21 cellular contexts compared by ENCODE assay signal in genomic region chr9:120405860-120406259, GRCh38.
DNase-seq lines count a peak whose midpoint lies in the region; ATAC-seq, FAIRE-seq and TF ChIP-seq lines count a peak whose summit lies in the region.
"Had no signal": no experiment of that assay in that cellular context is flagged by ENCODE, and none has a peak within 500 bp of the region (broad histone marks: within the 10 kb centered on the region; RNA-seq: fewer than 3 reads in every experiment).

No MANE protein-coding gene starts in this region.

- H3K79me2 ChIP-seq in HepG2 (ENCODE audit: insufficient read depth, low read length) (no peaks in the 10 kb centered on the region), PC-9 (ENCODE audit: low read depth) (no peaks in the 10 kb centered on the region)

- TF ChIP-seq POLR2A in HepG2 (IDR thresholded peaks at IDR 0.05; ENCODE audit: insufficient read depth in 1 of 2, low read depth in 2 of 2, low read length in 2 of 2): no peak
- TF ChIP-seq POLR2A in right lobe of liver (IDR thresholded peaks at IDR 0.05): no peak

- TF ChIP-seq EP300 in HepG2 (IDR thresholded peaks at IDR 0.05; ENCODE audit: low read depth in 2 of 2, low read length in 2 of 2): no peak
- no peak for TF ChIP-seq EP300 in HepG2 (CRISPR knock-in tag; IDR thresholded peaks at IDR 0.05; ENCODE audit: borderline replicate concordance)

- H3K9me3 ChIP-seq in HepG2 (ENCODE audit: low read length) (no peaks in the 10 kb centered on the region), right lobe of liver (no peaks in the 10 kb centered on the region), PC-9 (ENCODE audit: insufficient read depth, low read depth) (no peaks in the 10 kb centered on the region)
- H3K9me3 ChIP-seq: BE2C, BLaER1 had no signal

- no peak overlapping the region for H3K4me3 Mint-ChIP-seq in effector memory CD8-positive, alpha-beta T cell
- H3K4me3 Mint-ChIP-seq: CD14-positive monocyte; CD4-positive, alpha-beta memory T cell; CD4-positive, CD25-positive, alpha-beta regulatory T cell; CD8-positive, alpha-beta memory T cell had no signal

- intact Hi-C loops in HepG2 (cut with micrococcal nuclease; ENCODE audit: unreplicated experiment) (no loop called here), right lobe of liver (cut with DNase I) (no loop called here), PC-9 (cut with micrococcal nuclease; ENCODE audit: unreplicated experiment) (no loop called here)

- no peak for TF ChIP-seq CTCF in HepG2 (CRISPR knock-in tag; IDR thresholded peaks at IDR 0.05)
- TF ChIP-seq CTCF in right lobe of liver (IDR thresholded peaks at IDR 0.05): no peak
- TF ChIP-seq CTCF in PC-9 (conservative IDR thresholded peaks at IDR 0.05): no peak

- DNase-seq in HepG2 (ENCODE audit: low spot score) (no peak), right lobe of liver (no peak), PC-9 (no peak), frontal cortex (ENCODE audit: low spot score in 2 of 2) (no peak), NCI-H2196 (lab: John Stamatoyannopoulos, UW; ENCODE audit: unreplicated experiment) (no peak), DMS 273 (lab: John Stamatoyannopoulos, UW; ENCODE audit: unreplicated experiment) (no peak)
- no peak for DNase-seq in effector memory CD8-positive, alpha-beta T cell
- DNase-seq: ACHN; BE2C; C1 segment of cervical spinal cord; CD4-positive, alpha-beta memory T cell; CD4-positive, CD25-positive, alpha-beta regulatory T cell; CD8-positive, alpha-beta memory T cell; COR-L47; DMS79 treated with DMSO at 0.1 percent for 48 hours; GDM1 had no signal

- 97% methylated on average over 2 of the region's 2 CpGs for WGBS in HepG2 (ENCODE audit: low lambda C conversion rate)
- WGBS in right lobe of liver (ENCODE audit: insufficient coverage, low coverage, low lambda C conversion rate, missing lambda C conversion rate): 100% methylated on average over 2 of the region's 2 CpGs

- FAIRE-seq in HepG2 (lab: Jason Lieb, UNC): no peak
- peak; percentile 44 for FAIRE-seq in frontal cortex (lab: Jason Lieb, UNC)
- FAIRE-seq: GM12891, GM19239 had no signal

- ATAC-seq in HepG2: no peak
- ATAC-seq in right lobe of liver: no peak
- no peak for ATAC-seq in effector memory CD8-positive, alpha-beta T cell (replicated peaks)

- no peak overlapping the region for H3K27ac ChIP-seq in HepG2 (ENCODE audit: extremely low read length, insufficient read depth, low read length)
- H3K27ac ChIP-seq in right lobe of liver: no peak overlapping the region
- peak overlapping the region; percentile 96; the same call in 1 of the 2 replicates for H3K27ac ChIP-seq in PC-9
- H3K27ac ChIP-seq: 22Rv1, BLaER1 had no signal

- CTCF ChIA-PET in HepG2 (lab: Yijun Ruan, JAX; ENCODE audit: low intra/inter-chr PET ratio, low total read pairs) (no interaction called here), PC-9 (lab: Charles Lee) (no interaction called here)

- no peak overlapping the region for H3K9ac ChIP-seq in HepG2 (ENCODE audit: insufficient read depth, low read depth, low read length)
- H3K9ac ChIP-seq: BLaER1 had no signal

- H3K27me3 ChIP-seq in HepG2 (ENCODE audit: control insufficient read depth in 1 of 2, insufficient read depth in 2 of 2, low read length in 2 of 2): no peaks in the 10 kb centered on the region
- no peaks in the 10 kb centered on the region for H3K27me3 ChIP-seq in right lobe of liver
- no peaks in the 10 kb centered on the region for H3K27me3 ChIP-seq in PC-9 (ENCODE audit: insufficient read depth, low read depth)
- H3K27me3 ChIP-seq: BE2C, BLaER1 had no signal

- H3K4me2 ChIP-seq in HepG2 (ENCODE audit: low read depth, low read length) (no peak overlapping the region), PC-9 (no peak overlapping the region)
- H3K4me2 ChIP-seq: BLaER1 had no signal

- H3K4me1 ChIP-seq in HepG2 (ENCODE audit: insufficient read depth, low read length): peaks cover 19% of the 10 kb centered on the region
- H3K4me1 ChIP-seq in right lobe of liver: peaks cover 0 to 25% (median 0%) of the 10 kb centered on the region in 4 donors
- peaks cover 30% of the 10 kb centered on the region for H3K4me1 ChIP-seq in PC-9 (replicated peaks; ENCODE audit: insufficient read depth)
- H3K4me1 ChIP-seq: BE2C, BLaER1 had no signal

- in situ Hi-C loops in HepG2 (cut with HindIII; ENCODE audit: extremely low pct_ligation_motif_present, low pct_unique_long_range_greater_than_20kb): loop anchor here (10.0 kb wide), 1 partner anchor 59 kb away; no protein-coding TSS in a partner anchor

- no peak for TF ChIP-seq RAD21 in HepG2 (CRISPR knock-in tag; IDR thresholded peaks at IDR 0.05)

- H3K27ac Mint-ChIP-seq in effector memory CD8-positive, alpha-beta T cell: no peak overlapping the region
- H3K27ac Mint-ChIP-seq: CD4-positive, alpha-beta memory T cell had no signal

- POLR2A ChIA-PET in HepG2 (lab: Yijun Ruan, JAX): no interaction called here
- POLR2A ChIA-PET in PC-9 (lab: Charles Lee; ENCODE audit: unreplicated experiment): no interaction called here

- H3K9me2 ChIP-seq in PC-9 (ENCODE audit: insufficient read depth): no peaks in the 10 kb centered on the region

- no peak overlapping the region for H2AFZ ChIP-seq in HepG2 (ENCODE audit: low read length)
- H2AFZ ChIP-seq in PC-9: no peak overlapping the region

- H3K4me3 ChIP-seq in HepG2 (replicated peaks in 1 of 3; ENCODE audit: insufficient read depth in 1 of 3, low read depth in 2 of 3, low read length in 3 of 3) (no peak overlapping the region), right lobe of liver (no peak overlapping the region), PC-9 (no peak overlapping the region)
- H3K4me3 ChIP-seq: BLaER1 had no signal

- H3K4me1 Mint-ChIP-seq in effector memory CD8-positive, alpha-beta T cell (ENCODE audit: low read depth in 2 of 2): peaks cover 0 to 2% of the 10 kb centered on the region in 2 donors
- H3K4me1 Mint-ChIP-seq: CD4-positive, CD25-positive, alpha-beta regulatory T cell; CD8-positive, alpha-beta memory T cell had no signal

- BruUV-seq in HepG2 (replicated peaks; lab: Mats Ljungman, UMichigan): no TSS peak
- BruUV-seq in PC-9 (replicated peaks; lab: Mats Ljungman, UMichigan): no TSS peak

- peaks cover 55% of the 10 kb centered on the region for H3K36me3 Mint-ChIP-seq in effector memory CD8-positive, alpha-beta T cell (ENCODE audit: insufficient read depth)

- no peaks in the 10 kb centered on the region for H3K27me3 Mint-ChIP-seq in effector memory CD8-positive, alpha-beta T cell
- H3K27me3 Mint-ChIP-seq: CD4-positive, alpha-beta memory T cell; CD4-positive, CD25-positive, alpha-beta regulatory T cell had no signal

- H3F3A ChIP-seq in PC-9 (ENCODE audit: insufficient read depth, low read depth): peaks cover 23% of the 10 kb centered on the region

- H3K36me3 ChIP-seq in HepG2 (replicated peaks in 1 of 2; ENCODE audit: control insufficient read depth in 1 of 2, insufficient read depth in 2 of 2, low read length in 2 of 2) (peaks cover 42 to 96% of the 10 kb centered on the region in 2 experiments), right lobe of liver (peaks cover 0 to 26% (median 13%) of the 10 kb centered on the region in 4 donors), PC-9 (ENCODE audit: low read depth) (peaks cover 18% of the 10 kb centered on the region)

- H3K9me3 Mint-ChIP-seq in effector memory CD8-positive, alpha-beta T cell: no peaks in the 10 kb centered on the region
- H3K9me3 Mint-ChIP-seq: CD14-positive monocyte; CD4-positive, alpha-beta memory T cell; CD4-positive, CD25-positive, alpha-beta regulatory T cell; CD8-positive, alpha-beta memory T cell had no signal

- H4K20me1 ChIP-seq in HepG2 (ENCODE audit: insufficient read depth, low read length): no peaks in the 10 kb centered on the region
- no peaks in the 10 kb centered on the region; the same call in 1 of the 2 replicates for H4K20me1 ChIP-seq in PC-9 (ENCODE audit: insufficient read depth)
- H4K20me1 ChIP-seq: BLaER1 had no signal

TF ChIP-seq in HepG2, 621 proteins besides CTCF, POLR2A, EP300 and RAD21:
- TF ChIP-seq MIXL1 (CRISPR knock-in tag; IDR thresholded peaks at IDR 0.05) (no peak), ZBTB4 (CRISPR knock-in tag; IDR thresholded peaks at IDR 0.05; ENCODE audit: borderline replicate concordance) (no peak), ATF7 (IDR thresholded peaks at IDR 0.05) (peak; percentile 56; the same call in 1 of the 2 replicates), ATF7 (CRISPR knock-in tag; IDR thresholded peaks at IDR 0.05) (no peak), DPF2 (CRISPR knock-in tag; IDR thresholded peaks at IDR 0.05; ENCODE audit: borderline replicate concordance, low read depth) (no peak)
